In genomic region chr7:52741670-52742069, GRCh38 we compare ENCODE assay signal across 21 cellular contexts.
"Had no signal": no experiment of that assay in that cellular context is flagged by ENCODE, and none has a peak within 500 bp of the region (broad histone marks: within the 10 kb centered on the region; RNA-seq: fewer than 3 reads in every experiment).

No MANE protein-coding gene starts in this region.

- H3K4me3 ChIP-seq: colonic mucosa, esophagus squamous epithelium, gastrocnemius medialis, heart right ventricle, left lung, lower lobe of right lung, mucosa of descending colon had no signal

- DNase-seq: colonic mucosa; cortex of kidney; effector CD8-positive, alpha-beta T cell; effector memory CD8-positive, alpha-beta T cell; endodermal cell; erythroblast; esophagus squamous epithelium; foreskin fibroblast; foreskin melanocyte; gastrocnemius medialis; glutamatergic neuron; head of caudate nucleus; heart right ventricle; hippocampal formation; left cardiac atrium; left lung; left ventricle myocardium superior; lower lobe of right lung; mesenchymal stem cell; mucosa of descending colon; naive B cell had no signal
